Comparison of ENCODE assay signal across 18 cellular contexts in genomic region chr11:114200351-114200750, GRCh38.
DNase-seq lines count a peak whose midpoint lies in the region; ATAC-seq and TF ChIP-seq lines count a peak whose summit lies in the region.
"Had no signal": no experiment of that assay in that cellular context is flagged by ENCODE, and none has a peak within 500 bp of the region (broad histone marks: within the 10 kb centered on the region; RNA-seq: fewer than 3 reads in every experiment).

No MANE protein-coding gene starts in this region.

- BruUV-seq in MCF 10A (replicated peaks; lab: Mats Ljungman, UMichigan) (no TSS peak), mammary epithelial cell (replicated peaks; lab: Mats Ljungman, UMichigan) (no TSS peak)

- TF ChIP-seq CTCF in MCF 10A (IDR thresholded peaks at IDR 0.05; ENCODE audit: unreplicated experiment) (no peak), mammary epithelial cell (conservative IDR thresholded peaks at IDR 0.05 in 1 of 2, IDR thresholded peaks at IDR 0.05 in 1 of 2; ENCODE audit: extremely low read depth in 1 of 2, insufficient read depth in 1 of 2, low read depth in 1 of 2, low read length in 2 of 2) (no peak), coronary artery (IDR thresholded peaks at IDR 0.05) (no peak), psoas muscle (IDR thresholded peaks at IDR 0.05) (no peak), BE2C (IDR thresholded peaks at IDR 0.05; ENCODE audit: low read depth, low read length) (no peak)

- POLR2A ChIA-PET in MCF 10A (lab: Yijun Ruan, JAX) = interaction anchor here (1.0 to 1.2 kb wide), 4 partner anchors 9 to 41 kb away, joined by 3 to 4 read pairs (median 4); no protein-coding TSS in a partner anchor

- H3K9me3 ChIP-seq in mammary epithelial cell (replicated peaks; ENCODE audit: insufficient read depth, low read length) (no peaks in the 10 kb centered on the region), psoas muscle (no peaks in the 10 kb centered on the region), BE2C (no peaks in the 10 kb centered on the region)
- H3K9me3 ChIP-seq: SJCRH30 had no signal

- peak overlapping the region; percentile 97 for H3K27ac Mint-ChIP-seq in MCF 10A (ENCODE audit: low read depth, unreplicated experiment)

- WGBS in mammary epithelial cell (ENCODE audit: low coverage, missing lambda C conversion rate) = 92% methylated on average over 3 of the region's 5 CpGs
- WGBS in psoas muscle, 3 donors = 52 to 80% (median 55%) methylated on average over 5 of the region's 5 CpGs
- 77% methylated on average over 5 of the region's 5 CpGs for WGBS in urinary bladder

- H3K27me3 Mint-ChIP-seq in MCF 10A (ENCODE audit: insufficient read depth, unreplicated experiment) = no peaks in the 10 kb centered on the region

- H3K4me2 ChIP-seq in mammary epithelial cell (ENCODE audit: insufficient read depth, low read depth, low read length) = no peak overlapping the region

- DNase-seq in MCF 10A (ENCODE audit: unreplicated experiment) (no peak), mammary epithelial cell (no peak), coronary artery (ENCODE audit: low spot score) (no peak), psoas muscle (no peak), islet precursor cell (no peak), BE2C (no peak)
- DNase-seq: activated CD4-positive, CD25-positive, alpha-beta regulatory T cell; cortex of kidney; DMS79; IMR-90; mesenchymal stem cell; NCI-H2029 treated with DMSO at 0.1 percent for 48 hours; NCI-H524; SJCRH30; stimulated activated CD4-positive, alpha-beta T cell treated with anti-CD3 and anti-CD28 coated beads, Interleukin-1b, Interleukin-23, amount 100 ng/mL, for 48 hours had no signal

- CTCF ChIA-PET in MCF 10A (lab: Yijun Ruan, JAX) (no interaction called here), mammary epithelial cell (lab: Charles Lee; ENCODE audit: low non-redundant PET) (no interaction called here)

- H3K9me3 Mint-ChIP-seq in MCF 10A (ENCODE audit: unreplicated experiment) = no peaks in the 10 kb centered on the region
- H3K9me3 Mint-ChIP-seq: CD14-positive monocyte had no signal

- H3K79me2 ChIP-seq in mammary epithelial cell (ENCODE audit: insufficient read depth, low read length) = no peaks in the 10 kb centered on the region

- H3K27ac ChIP-seq in mammary epithelial cell (ENCODE audit: insufficient read depth, low read depth, low read length) = no peak overlapping the region
- H3K27ac ChIP-seq in coronary artery = peak overlapping the region; percentile 95 to 98
- H3K27ac ChIP-seq in psoas muscle = peak overlapping the region; percentile 91
- H3K27ac ChIP-seq in urinary bladder (ENCODE audit: low read depth) = peak overlapping the region; percentile 12
- H3K27ac ChIP-seq: SJCRH30 had no signal

- ATAC-seq in psoas muscle (no peak), GM21737 (IDR thresholded peaks at IDR 0.05; ENCODE audit: unreplicated experiment) (no peak)

- H2AFZ ChIP-seq in mammary epithelial cell (ENCODE audit: low read depth, low read length) = no peak overlapping the region

- in situ Hi-C loops in mammary epithelial cell (cut with MboI; ENCODE audit: low sequenced_read_pairs in 2 of 2) = no loop called here

- H3K36me3 Mint-ChIP-seq in MCF 10A (ENCODE audit: insufficient read depth, unreplicated experiment) = peaks cover 19% of the 10 kb centered on the region

- no peaks in the 10 kb centered on the region for H4K20me1 ChIP-seq in mammary epithelial cell (ENCODE audit: insufficient read depth, low read length)

- H3K4me3 Mint-ChIP-seq in MCF 10A (ENCODE audit: unreplicated experiment) = no peak overlapping the region
- H3K4me3 Mint-ChIP-seq: CD14-positive monocyte had no signal

- no peaks in the 10 kb centered on the region for H3K36me3 ChIP-seq in mammary epithelial cell (ENCODE audit: insufficient read depth, low read length)
- peaks cover 3 to 10% of the 10 kb centered on the region in 2 donors for H3K36me3 ChIP-seq in psoas muscle (ENCODE audit: insufficient read depth in 1 of 2, low read depth in 1 of 2)
- no peaks in the 10 kb centered on the region for H3K36me3 ChIP-seq in urinary bladder (ENCODE audit: insufficient read depth)
- no peaks in the 10 kb centered on the region for H3K36me3 ChIP-seq in BE2C
- H3K36me3 ChIP-seq: SJCRH30 had no signal

- dilution Hi-C loops in mammary epithelial cell (cut with HindIII; ENCODE audit: low sequenced_read_pairs) = loop anchor here (5.0 kb wide), 1 partner anchor 308 kb away; no protein-coding TSS in a partner anchor

- peaks cover 52% of the 10 kb centered on the region for H3K4me1 Mint-ChIP-seq in MCF 10A (ENCODE audit: insufficient read depth, unreplicated experiment)

- intact Hi-C loops in MCF 10A (cut with micrococcal nuclease) (no loop called here), mammary epithelial cell (cut with micrococcal nuclease) (no loop called here), psoas muscle (cut with DNase I) (loop anchor here in 1 of 2 donors (10.0 kb wide), 1 partner anchor 54 kb away; no protein-coding TSS in a partner anchor)

- H3K9ac ChIP-seq in mammary epithelial cell (ENCODE audit: insufficient read depth, low read length) = no peak overlapping the region

- no peaks in the 10 kb centered on the region for H3K27me3 ChIP-seq in mammary epithelial cell (ENCODE audit: insufficient read depth, low read length)
- no peaks in the 10 kb centered on the region for H3K27me3 ChIP-seq in psoas muscle (ENCODE audit: insufficient read depth in 3 of 3, low read length in 2 of 3)
- no peaks in the 10 kb centered on the region for H3K27me3 ChIP-seq in BE2C
- H3K27me3 ChIP-seq: SJCRH30 had no signal

- H3K4me3 ChIP-seq in mammary epithelial cell (replicated peaks in 1 of 3; ENCODE audit: insufficient read depth in 1 of 3, low read depth in 2 of 3, low read length in 3 of 3) (no peak overlapping the region), coronary artery (no peak overlapping the region), psoas muscle (no peak overlapping the region), urinary bladder (ENCODE audit: low read depth, low read length) (no peak overlapping the region), BE2C (ENCODE audit: low read depth, low read length) (no peak overlapping the region)
- H3K4me3 ChIP-seq: SJCRH30 had no signal

- peaks cover 5% of the 10 kb centered on the region for H3K4me1 ChIP-seq in mammary epithelial cell (ENCODE audit: insufficient read depth, low read length)
- H3K4me1 ChIP-seq in psoas muscle = peaks cover 85% of the 10 kb centered on the region
- peaks cover 2% of the 10 kb centered on the region for H3K4me1 ChIP-seq in urinary bladder (ENCODE audit: insufficient read depth)
- H3K4me1 ChIP-seq in BE2C = no peaks in the 10 kb centered on the region; the same call in 1 of the 2 replicates
- H3K4me1 ChIP-seq: SJCRH30 had no signal
